ENCODE assay signal across 26 cellular contexts in genomic region chr22:48798281-48799226, GRCh38.
A peak's percentile ranks its signal among the peaks of the same experiment; 100 is the strongest.
DNase-seq lines count a peak whose midpoint lies in the region; ATAC-seq and TF ChIP-seq lines count a peak whose summit lies in the region.
"Had no signal": no experiment of that assay in that cellular context is flagged by ENCODE, and none has a peak within 500 bp of the region (broad histone marks: within the 10 kb centered on the region; RNA-seq: fewer than 3 reads in every experiment).

No MANE protein-coding gene starts in this region.

- peaks cover 0 to 19% (median 12%) of the 10 kb centered on the region in 10 experiments; a peak in 16 of 20 replicates for H3K4me1 ChIP-seq in BLaER1 treated with 17β-estradiol and CSF1 and Interleukin-3, amounts not matched to agents 10 nM and 100 nM
- no peaks in the 10 kb centered on the region for H3K4me1 ChIP-seq in osteoblast (ENCODE audit: insufficient read depth, low read length)
- H3K4me1 ChIP-seq: BE2C, Peyer's patch had no signal

- no peak overlapping the region for H3K4me3 Mint-ChIP-seq in activated CD8-positive, alpha-beta memory T cell treated with anti-CD3 and anti-CD28 coated beads, Interleukin-2, amount 10 ng/mL, durations not matched to agents 7 days and 5 days
- no peak overlapping the region for H3K4me3 Mint-ChIP-seq in osteocyte (ENCODE audit: unreplicated experiment)
- H3K4me3 Mint-ChIP-seq: CD4-positive, CD25-positive, alpha-beta regulatory T cell; H9; HFFc6 had no signal

- peaks cover 0 to 20% (median 0%) of the 10 kb centered on the region in 11 experiments; a peak in 3 of 22 replicates for H4K20me1 ChIP-seq in BLaER1 treated with 17β-estradiol and CSF1 and Interleukin-3, amounts not matched to agents 10 nM and 100 nM
- no peaks in the 10 kb centered on the region for H4K20me1 ChIP-seq in osteoblast (ENCODE audit: insufficient read depth, low read length)

- no peaks in the 10 kb centered on the region for H3K36me3 Mint-ChIP-seq in activated CD8-positive, alpha-beta memory T cell treated with anti-CD3 and anti-CD28 coated beads, Interleukin-2, amount 10 ng/mL, durations not matched to agents 7 days and 5 days
- no peaks in the 10 kb centered on the region for H3K36me3 Mint-ChIP-seq in osteocyte (ENCODE audit: unreplicated experiment)
- H3K36me3 Mint-ChIP-seq: CD4-positive, CD25-positive, alpha-beta regulatory T cell had no signal

- no peak overlapping the region for H3K4me3 ChIP-seq in BLaER1 treated with 17β-estradiol and CSF1 and Interleukin-3, amounts not matched to agents 10 nM and 100 nM
- H3K4me3 ChIP-seq in osteoblast (ENCODE audit: insufficient read depth, low read length): no peak overlapping the region
- H3K4me3 ChIP-seq: GM23248, Peyer's patch had no signal

- CTCF ChIA-PET in activated CD8-positive, alpha-beta memory T cell treated with anti-CD3 and anti-CD28 coated beads, Interleukin-2, amount 10 ng/mL, durations not matched to agents 7 days and 5 days (lab: Charles Lee): no interaction called here

- peaks cover 6% of the 10 kb centered on the region for H3K9me3 Mint-ChIP-seq in activated CD8-positive, alpha-beta memory T cell treated with anti-CD3 and anti-CD28 coated beads, Interleukin-2, amount 10 ng/mL, durations not matched to agents 7 days and 5 days (ENCODE audit: low read depth)
- no peaks in the 10 kb centered on the region for H3K9me3 Mint-ChIP-seq in osteocyte (ENCODE audit: unreplicated experiment)

- H3K36me3 ChIP-seq in BLaER1 treated with 17β-estradiol and CSF1 and Interleukin-3, amounts not matched to agents 10 nM and 100 nM: no peaks in the 10 kb centered on the region
- no peaks in the 10 kb centered on the region for H3K36me3 ChIP-seq in osteoblast (ENCODE audit: insufficient read depth, low read length)
- H3K36me3 ChIP-seq: BE2C, Peyer's patch had no signal

- peak overlapping the region in 9 of 11 experiments; percentile 17 to 64 (median 54); a peak in 16 of 22 replicates for H3K4me2 ChIP-seq in BLaER1 treated with 17β-estradiol and CSF1 and Interleukin-3, amounts not matched to agents 10 nM and 100 nM
- H3K4me2 ChIP-seq in osteoblast (ENCODE audit: insufficient read depth, low read length): no peak overlapping the region
- H3K4me2 ChIP-seq: SK-N-SH had no signal

- no peak for ATAC-seq in activated CD8-positive, alpha-beta memory T cell treated with anti-CD3 and anti-CD28 coated beads, Interleukin-2, amount 10 ng/mL, durations not matched to agents 7 days and 5 days
- no peak for ATAC-seq in GM18498 (IDR thresholded peaks at IDR 0.05; ENCODE audit: unreplicated experiment)

- H3K9ac ChIP-seq in BLaER1 treated with 17β-estradiol and CSF1 and Interleukin-3, amounts not matched to agents 10 nM and 100 nM: no peak overlapping the region
- H3K9ac ChIP-seq: GM23248, SK-N-SH had no signal

- no peaks in the 10 kb centered on the region for H3K27me3 Mint-ChIP-seq in activated CD8-positive, alpha-beta memory T cell treated with anti-CD3 and anti-CD28 coated beads, Interleukin-2, amount 10 ng/mL, durations not matched to agents 7 days and 5 days
- no peaks in the 10 kb centered on the region for H3K27me3 Mint-ChIP-seq in osteocyte (ENCODE audit: unreplicated experiment)
- H3K27me3 Mint-ChIP-seq: CD4-positive, CD25-positive, alpha-beta regulatory T cell had no signal

- no peaks in the 10 kb centered on the region for H3K79me2 ChIP-seq in osteoblast (ENCODE audit: insufficient read depth, low read length)

- peaks cover 0 to 15% (median 5%) of the 10 kb centered on the region in 11 experiments; a peak in 7 of 22 replicates for H3K27me3 ChIP-seq in BLaER1 treated with 17β-estradiol and CSF1 and Interleukin-3, amounts not matched to agents 10 nM and 100 nM
- H3K27me3 ChIP-seq in osteoblast (ENCODE audit: insufficient read depth, low read length): no peaks in the 10 kb centered on the region
- H3K27me3 ChIP-seq: BE2C, Peyer's patch had no signal

- DNase-seq in activated CD8-positive, alpha-beta memory T cell treated with anti-CD3 and anti-CD28 coated beads, Interleukin-2, amount 10 ng/mL, durations not matched to agents 7 days and 5 days: peak; percentile 21
- no peak for DNase-seq in activated CD8-positive, alpha-beta memory T cell treated with anti-CD3 and anti-CD28 coated beads for 24 hours
- DNase-seq in islet precursor cell: peak; percentile 32
- peak; percentile 84 for DNase-seq in osteocyte (ENCODE audit: extremely low spot score, unreplicated experiment)
- DNase-seq in NOMO-1 treated with dmso at 0.1 percent for 144 hours (lab: John Stamatoyannopoulos, UW; ENCODE audit: unreplicated experiment): no peak
- DNase-seq in osteoblast (ENCODE audit: insufficient read length, low spot score, missing footprints): no peak
- DNase-seq: 8988T; ACHN; BE2C; CD4-positive, CD25-positive, alpha-beta regulatory T cell; DMS153; DND-41; GM23248; H9; HFFc6; IMR-90; KG1; MM.1S; NCI-H2029; NCI-H446; NCI-H526; OCI-M1; Peyer's patch; SK-N-SH had no signal

- H3K4me1 Mint-ChIP-seq in activated CD8-positive, alpha-beta memory T cell treated with anti-CD3 and anti-CD28 coated beads, Interleukin-2, amount 10 ng/mL, durations not matched to agents 7 days and 5 days: no peaks in the 10 kb centered on the region
- peaks cover 3% of the 10 kb centered on the region for H3K4me1 Mint-ChIP-seq in osteocyte (ENCODE audit: unreplicated experiment)
- H3K4me1 Mint-ChIP-seq: CD4-positive, CD25-positive, alpha-beta regulatory T cell had no signal

- H3K27ac ChIP-seq in BLaER1 treated with 17β-estradiol and CSF1 and Interleukin-3, amounts not matched to agents 10 nM and 100 nM: no peak overlapping the region
- no peak overlapping the region for H3K27ac ChIP-seq in osteoblast (ENCODE audit: low read depth, low read length)
- H3K27ac ChIP-seq: GM23248, Peyer's patch had no signal

- no peak overlapping the region for H3K27ac Mint-ChIP-seq in activated CD8-positive, alpha-beta memory T cell treated with anti-CD3 and anti-CD28 coated beads, Interleukin-2, amount 10 ng/mL, durations not matched to agents 7 days and 5 days
- H3K27ac Mint-ChIP-seq in osteocyte (ENCODE audit: unreplicated experiment): no peak overlapping the region
- H3K27ac Mint-ChIP-seq: CD4-positive, CD25-positive, alpha-beta regulatory T cell; HFFc6 had no signal

- no peak overlapping the region for H2AFZ ChIP-seq in osteoblast (ENCODE audit: low read length)
- H2AFZ ChIP-seq: GM23248 had no signal

- no peaks in the 10 kb centered on the region for H3K9me3 ChIP-seq in BLaER1 treated with 17β-estradiol and CSF1 and Interleukin-3, amounts not matched to agents 10 nM and 100 nM (replicated peaks in 1 of 11)
- no peaks in the 10 kb centered on the region for H3K9me3 ChIP-seq in osteoblast (ENCODE audit: low read depth, low read length)
- H3K9me3 ChIP-seq: BE2C, Peyer's patch, SK-N-SH had no signal

- no peak for TF ChIP-seq CTCF in osteocyte (IDR thresholded peaks at IDR 0.05)
- TF ChIP-seq CTCF in osteoblast (IDR thresholded peaks at IDR 0.05; ENCODE audit: extremely low read depth, low read depth, low read length): no peak

Comparison
In these comparisons a context has a peak if more than half of its experiments do, and no peak if none do; other contexts are left out.
1. DNase-seq: peak in activated CD8-positive, alpha-beta memory T cell treated with anti-CD3 and anti-CD28 coated beads, Interleukin-2, amount 10 ng/mL, durations not matched to agents 7 days and 5 days (single experiment), islet precursor cell (single experiment) and osteocyte (single experiment); none in activated CD8-positive, alpha-beta memory T cell treated with anti-CD3 and anti-CD28 coated beads for 24 hours (single experiment), NOMO-1 treated with dmso at 0.1 percent for 144 hours (single experiment) and osteoblast (single experiment).